8 cellular contexts compared by ENCODE assay signal in genomic region chr17:1720856-1721386, GRCh38. TPM values are rescaled to one million over a fixed set of nuclear protein-coding genes. Genes with fewer than 3 reads are reported as not detected.
DNase-seq lines count a peak whose midpoint lies in the region; ATAC-seq, FAIRE-seq and TF ChIP-seq lines count a peak whose summit lies in the region.

No MANE protein-coding gene starts in this region.

- H3K4me3 ChIP-seq in ascending aorta: no peak overlapping the region

- TF ChIP-seq CTCF in D721Med (IDR thresholded peaks at IDR 0.05; ENCODE audit: insufficient read depth, missing control alignments): peak; percentile 73
- TF ChIP-seq CTCF in ascending aorta (IDR thresholded peaks at IDR 0.05): peak; percentile 90 to 97 (median 95)

- no peaks in the 10 kb centered on the region for H3K27me3 ChIP-seq in ascending aorta

- ATAC-seq in esophagus mucosa: no peak

- FAIRE-seq in D721Med (lab: Jason Lieb, UNC) (peak; percentile 16), HTR-8/SVneo (lab: Jason Lieb, UNC) (peak; percentile 71)

- no peaks in the 10 kb centered on the region for H3K9me3 ChIP-seq in ascending aorta

- DNase-seq in D721Med (ENCODE audit: insufficient read length, low spot score) (no peak), HTR-8/SVneo (ENCODE audit: insufficient read length, low spot score) (no peak), T-helper 1 cell (peak in 4 of 5 donors; percentile 44 to 65 (median 58)), ascending aorta (ENCODE audit: low spot score in 2 of 2) (no peak), islet precursor cell (peak; percentile 87), putamen (ENCODE audit: low spot score) (no peak)
- DNase-seq in stimulated activated CD4-positive, alpha-beta T cell treated with anti-CD3 and anti-CD28 coated beads, Interleukin-2, amount 100 ng/mL, for 4 hours (ENCODE audit: low read depth): peak; percentile 54

- H3K27ac ChIP-seq in ascending aorta: no peak overlapping the region

- H3K4me1 ChIP-seq in ascending aorta: peaks cover 8 to 28% of the 10 kb centered on the region in 2 donors

- intact Hi-C loops in ascending aorta (cut with DNase I): loop anchor here (1.0 kb wide), 1 partner anchor 62 kb away; no protein-coding TSS in a partner anchor

- H3K36me3 ChIP-seq in ascending aorta: no peaks in the 10 kb centered on the region

RNA-seq across cellular contexts. Expression of gene WDR81, which starts 3.6 kb away (rescaled TPM):
- 70.4 TPM for total RNA-seq in ascending aorta
- total RNA-seq in esophagus mucosa: 10.2 TPM

RNA-seq across cellular contexts. Expression of gene TLCD2, which starts 10.7 kb away (rescaled TPM):
- 7.5 TPM for total RNA-seq in ascending aorta
- total RNA-seq in esophagus mucosa: 10.9 TPM

RNA-seq across cellular contexts. Expression of gene SERPINF2, which starts 21.8 kb away (rescaled TPM):
- 20.6 TPM for total RNA-seq in ascending aorta
- 2.7 TPM for total RNA-seq in esophagus mucosa

RNA-seq across cellular contexts. Expression of gene PRPF8, which starts 36.3 kb away (rescaled TPM):
- 114 TPM for total RNA-seq in ascending aorta
- 171 TPM for total RNA-seq in esophagus mucosa

RNA-seq across cellular contexts. Expression of gene SERPINF1, which starts 40.9 kb away (rescaled TPM):
- total RNA-seq in ascending aorta (604 TPM), esophagus mucosa (28.4 TPM)

Comparison
In these comparisons a context has a peak if more than half of its experiments do, and no peak if none do; other contexts are left out.
1. DNase-seq: peak in T-helper 1 cell (4 of 5), islet precursor cell (single experiment) and stimulated activated CD4-positive, alpha-beta T cell treated with anti-CD3 and anti-CD28 coated beads, Interleukin-2, amount 100 ng/mL, for 4 hours (single experiment); none in D721Med (single experiment), HTR-8/SVneo (single experiment), ascending aorta (0 of 2) and putamen (single experiment).